Comparison of ENCODE assay signal across 11 cellular contexts in the genomic region with DNA sequence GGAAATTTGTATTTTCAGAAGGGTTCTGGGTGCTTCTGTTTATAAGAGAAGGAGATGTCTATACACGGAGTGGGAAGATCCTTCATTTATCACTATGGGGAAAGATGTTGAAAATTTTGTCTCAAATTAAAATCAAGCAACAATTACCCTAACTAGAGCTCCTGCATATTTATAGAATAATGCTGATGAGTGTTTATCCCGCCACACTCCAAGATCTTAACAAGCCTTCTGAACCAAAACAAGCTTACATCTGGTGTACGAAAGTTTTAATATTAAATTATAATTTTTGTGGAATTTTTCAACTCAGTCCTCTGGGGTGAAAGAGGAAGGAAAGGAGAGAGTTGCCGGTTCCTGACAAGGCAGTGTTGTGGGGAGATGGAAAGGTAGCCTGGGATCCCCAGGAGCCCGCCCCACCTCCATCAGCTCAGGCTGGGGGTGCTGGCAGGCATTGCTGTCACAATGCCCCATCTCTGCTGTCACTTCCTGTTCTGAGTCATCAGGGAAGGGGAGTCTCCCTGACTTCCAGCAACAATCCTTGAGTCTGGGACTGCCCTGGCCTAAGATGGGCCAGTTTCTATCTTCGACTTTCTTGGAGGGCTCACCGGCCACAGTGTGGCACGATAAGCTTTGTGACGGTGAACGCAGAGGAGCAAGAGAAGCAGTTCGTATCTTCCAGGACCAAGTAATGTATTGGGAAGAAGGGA.
DNase-seq lines count a peak whose midpoint lies in the region; ATAC-seq and TF ChIP-seq lines count a peak whose summit lies in the region.
"Had no signal": no experiment of that assay in that cellular context is flagged by ENCODE, and none has a peak within 500 bp of the region (broad histone marks: within the 10 kb centered on the region; RNA-seq: fewer than 3 reads in every experiment).

No MANE protein-coding gene starts in this region.

- H3K4me1 Mint-ChIP-seq in GM23338: peaks cover 11% of the 10 kb centered on the region

- peak overlapping the region; percentile 72 for H3K27ac Mint-ChIP-seq in GM23338

- H3K27me3 ChIP-seq in GM23338 (ENCODE audit: insufficient read depth) (no peaks in the 10 kb centered on the region), foreskin keratinocyte (no peaks in the 10 kb centered on the region)
- H3K27me3 ChIP-seq: testis had no signal

- H2AFZ ChIP-seq in GM23338: no peak overlapping the region

- no peak overlapping the region for H3K4me3 Mint-ChIP-seq in GM23338

- 0 out of 2 replicates have a peak overlapping the region, but pooled peaks have one; percentile 26 for H3K27ac ChIP-seq in GM23338 (ENCODE audit: low read depth)
- H3K27ac ChIP-seq in RWPE1: peak overlapping the region; percentile 39
- H3K27ac ChIP-seq in foreskin keratinocyte: no peak overlapping the region

- no peaks in the 10 kb centered on the region for H3K9me3 Mint-ChIP-seq in GM23338

- H3F3A ChIP-seq in GM23338 (replicated peaks; ENCODE audit: low read depth): no peaks in the 10 kb centered on the region

- TF ChIP-seq CTCF in GM23338 (conservative IDR thresholded peaks at IDR 0.05; ENCODE audit: low read depth in 2 of 2) (no peak), RWPE1 (conservative IDR thresholded peaks at IDR 0.05; ENCODE audit: low read depth) (no peak), foreskin keratinocyte (conservative IDR thresholded peaks at IDR 0.05) (no peak)

- ATAC-seq in GM23338 (peak; percentile 64), foreskin keratinocyte (peak; percentile 82), sciatic nerve (peak; percentile 36)

- H3K4me2 ChIP-seq in GM23338: peak overlapping the region; percentile 23; the same call in 1 of the 2 replicates

- H3K9me2 ChIP-seq in GM23338 (ENCODE audit: insufficient read depth): no peaks in the 10 kb centered on the region

- H4K20me1 ChIP-seq in GM23338 (replicated peaks; ENCODE audit: insufficient read depth): no peaks in the 10 kb centered on the region

- POLR2A ChIA-PET in RWPE1 (lab: Yijun Ruan, JAX; ENCODE audit: low non-redundant PET): no interaction called here

- intact Hi-C loops in sciatic nerve (cut with DNase I): no loop called here

- peaks cover 14% of the 10 kb centered on the region; the same call in 2 of the 3 replicates for H3K36me3 Mint-ChIP-seq in GM23338 (ENCODE audit: low read depth)

- H3K36me3 ChIP-seq in GM23338 (ENCODE audit: insufficient read depth): no peaks in the 10 kb centered on the region

- no peaks in the 10 kb centered on the region for H3K79me2 ChIP-seq in GM23338 (replicated peaks; ENCODE audit: insufficient read depth)

- H3K27me3 Mint-ChIP-seq in GM23338 (ENCODE audit: insufficient read depth, low read depth, poor library complexity): no peaks in the 10 kb centered on the region

- peak; percentile 10 for DNase-seq in GM23338 (ENCODE audit: low spot score)
- DNase-seq in RWPE1 (ENCODE audit: low spot score): peak; percentile 34
- DNase-seq in foreskin keratinocyte: no peak
- DNase-seq in sciatic nerve (ENCODE audit: low spot score): no peak
- DNase-seq in NCI-H2107 treated with DMSO at 0.1 percent for 48 hours (lab: John Stamatoyannopoulos, UW; ENCODE audit: unreplicated experiment): no peak
- DNase-seq in occipital lobe (lab: John Stamatoyannopoulos, UW): no peak
- DNase-seq in GM19240 (ENCODE audit: insufficient read length, low spot score): no peak
- no peak for DNase-seq in NOMO-1 treated with DMSO at 0.1 percent for 48 hours (lab: John Stamatoyannopoulos, UW; ENCODE audit: unreplicated experiment)
- DNase-seq: activated CD8-positive, alpha-beta memory T cell treated with anti-CD3 and anti-CD28 coated beads, Interleukin-2, amount 50 U/mL, for 4 hours; NCI-H510A treated with DMSO at 0.1 percent for 48 hours; testis had no signal

- CTCF ChIA-PET in RWPE1 (lab: Yijun Ruan, JAX): interaction anchor here (0.5 to 1.5 kb wide), 6 partner anchors 9 to 1052 kb away, joined by 3 to 6 read pairs (median 3); no protein-coding TSS in a partner anchor

- H3K4me3 ChIP-seq in GM23338: no peak overlapping the region
- H3K4me3 ChIP-seq: testis had no signal

- H3K4me1 ChIP-seq in GM23338 (ENCODE audit: insufficient read depth) (peaks cover 19% of the 10 kb centered on the region), foreskin keratinocyte (peaks cover 8% of the 10 kb centered on the region)
- H3K4me1 ChIP-seq: testis had no signal

TF ChIP-seq in GM23338, 12 proteins besides CTCF, POLR2A, EP300 and RAD21 (continues in another document):
- TF ChIP-seq EZH2phosphoT487 (IDR thresholded peaks at IDR 0.05; ENCODE audit: unreplicated experiment): no peak
- TF ChIP-seq, protein P1, sequence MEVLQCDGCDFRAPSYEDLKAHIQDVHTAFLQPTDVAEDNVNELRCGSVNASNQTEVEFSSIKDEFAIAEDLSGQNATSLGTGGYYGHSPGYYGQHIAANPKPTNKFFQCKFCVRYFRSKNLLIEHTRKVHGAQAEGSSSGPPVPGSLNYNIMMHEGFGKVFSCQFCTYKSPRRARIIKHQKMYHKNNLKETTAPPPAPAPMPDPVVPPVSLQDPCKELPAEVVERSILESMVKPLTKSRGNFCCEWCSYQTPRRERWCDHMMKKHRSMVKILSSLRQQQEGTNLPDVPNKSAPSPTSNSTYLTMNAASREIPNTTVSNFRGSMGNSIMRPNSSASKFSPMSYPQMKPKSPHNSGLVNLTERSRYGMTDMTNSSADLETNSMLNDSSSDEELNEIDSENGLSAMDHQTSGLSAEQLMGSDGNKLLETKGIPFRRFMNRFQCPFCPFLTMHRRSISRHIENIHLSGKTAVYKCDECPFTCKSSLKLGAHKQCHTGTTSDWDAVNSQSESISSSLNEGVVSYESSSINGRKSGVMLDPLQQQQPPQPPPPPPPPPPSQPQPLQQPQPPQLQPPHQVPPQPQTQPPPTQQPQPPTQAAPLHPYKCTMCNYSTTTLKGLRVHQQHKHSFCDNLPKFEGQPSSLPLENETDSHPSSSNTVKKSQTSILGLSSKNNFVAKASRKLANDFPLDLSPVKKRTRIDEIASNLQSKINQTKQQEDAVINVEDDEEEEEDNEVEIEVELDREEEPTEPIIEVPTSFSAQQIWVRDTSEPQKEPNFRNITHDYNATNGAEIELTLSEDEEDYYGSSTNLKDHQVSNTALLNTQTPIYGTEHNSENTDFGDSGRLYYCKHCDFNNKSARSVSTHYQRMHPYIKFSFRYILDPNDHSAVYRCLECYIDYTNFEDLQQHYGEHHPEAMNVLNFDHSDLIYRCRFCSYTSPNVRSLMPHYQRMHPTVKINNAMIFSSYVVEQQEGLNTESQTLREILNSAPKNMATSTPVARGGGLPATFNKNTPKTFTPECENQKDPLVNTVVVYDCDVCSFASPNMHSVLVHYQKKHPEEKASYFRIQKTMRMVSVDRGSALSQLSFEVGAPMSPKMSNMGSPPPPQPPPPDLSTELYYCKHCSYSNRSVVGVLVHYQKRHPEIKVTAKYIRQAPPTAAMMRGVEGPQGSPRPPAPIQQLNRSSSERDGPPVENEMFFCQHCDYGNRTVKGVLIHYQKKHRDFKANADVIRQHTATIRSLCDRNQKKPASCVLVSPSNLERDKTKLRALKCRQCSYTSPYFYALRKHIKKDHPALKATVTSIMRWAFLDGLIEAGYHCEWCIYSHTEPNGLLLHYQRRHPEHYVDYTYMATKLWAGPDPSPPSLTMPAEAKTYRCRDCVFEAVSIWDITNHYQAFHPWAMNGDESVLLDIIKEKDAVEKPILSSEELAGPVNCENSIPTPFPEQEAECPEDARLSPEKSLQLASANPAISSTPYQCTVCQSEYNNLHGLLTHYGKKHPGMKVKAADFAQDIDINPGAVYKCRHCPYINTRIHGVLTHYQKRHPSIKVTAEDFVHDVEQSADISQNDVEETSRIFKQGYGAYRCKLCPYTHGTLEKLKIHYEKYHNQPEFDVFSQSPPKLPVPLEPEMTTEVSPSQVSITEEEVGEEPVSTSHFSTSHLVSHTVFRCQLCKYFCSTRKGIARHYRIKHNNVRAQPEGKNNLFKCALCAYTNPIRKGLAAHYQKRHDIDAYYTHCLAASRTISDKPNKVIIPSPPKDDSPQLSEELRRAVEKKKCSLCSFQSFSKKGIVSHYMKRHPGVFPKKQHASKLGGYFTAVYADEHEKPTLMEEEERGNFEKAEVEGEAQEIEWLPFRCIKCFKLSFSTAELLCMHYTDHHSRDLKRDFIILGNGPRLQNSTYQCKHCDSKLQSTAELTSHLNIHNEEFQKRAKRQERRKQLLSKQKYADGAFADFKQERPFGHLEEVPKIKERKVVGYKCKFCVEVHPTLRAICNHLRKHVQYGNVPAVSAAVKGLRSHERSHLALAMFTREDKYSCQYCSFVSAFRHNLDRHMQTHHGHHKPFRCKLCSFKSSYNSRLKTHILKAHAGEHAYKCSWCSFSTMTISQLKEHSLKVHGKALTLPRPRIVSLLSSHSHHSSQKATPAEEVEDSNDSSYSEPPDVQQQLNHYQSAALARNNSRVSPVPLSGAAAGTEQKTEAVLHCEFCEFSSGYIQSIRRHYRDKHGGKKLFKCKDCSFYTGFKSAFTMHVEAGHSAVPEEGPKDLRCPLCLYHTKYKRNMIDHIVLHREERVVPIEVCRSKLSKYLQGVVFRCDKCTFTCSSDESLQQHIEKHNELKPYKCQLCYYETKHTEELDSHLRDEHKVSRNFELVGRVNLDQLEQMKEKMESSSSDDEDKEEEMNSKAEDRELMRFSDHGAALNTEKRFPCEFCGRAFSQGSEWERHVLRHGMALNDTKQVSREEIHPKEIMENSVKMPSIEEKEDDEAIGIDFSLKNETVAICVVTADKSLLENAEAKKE (CRISPR knock-in tag; IDR thresholded peaks at IDR 0.05): no peak
- TF ChIP-seq ZNF114 (CRISPR knock-in tag; IDR thresholded peaks at IDR 0.05): no peak
- TF ChIP-seq JUNB (IDR thresholded peaks at IDR 0.05; ENCODE audit: unreplicated experiment): no peak
- TF ChIP-seq, protein P2, sequence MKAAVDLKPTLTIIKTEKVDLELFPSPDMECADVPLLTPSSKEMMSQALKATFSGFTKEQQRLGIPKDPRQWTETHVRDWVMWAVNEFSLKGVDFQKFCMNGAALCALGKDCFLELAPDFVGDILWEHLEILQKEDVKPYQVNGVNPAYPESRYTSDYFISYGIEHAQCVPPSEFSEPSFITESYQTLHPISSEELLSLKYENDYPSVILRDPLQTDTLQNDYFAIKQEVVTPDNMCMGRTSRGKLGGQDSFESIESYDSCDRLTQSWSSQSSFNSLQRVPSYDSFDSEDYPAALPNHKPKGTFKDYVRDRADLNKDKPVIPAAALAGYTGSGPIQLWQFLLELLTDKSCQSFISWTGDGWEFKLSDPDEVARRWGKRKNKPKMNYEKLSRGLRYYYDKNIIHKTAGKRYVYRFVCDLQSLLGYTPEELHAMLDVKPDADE (IDR thresholded peaks at IDR 0.05): no peak
- no peak for TF ChIP-seq POLR2AphosphoS5 (IDR thresholded peaks at IDR 0.05; ENCODE audit: low read depth)
- TF ChIP-seq CREB1 (CRISPR knock-in tag; IDR thresholded peaks at IDR 0.05; ENCODE audit: low read depth): no peak
- no peak for TF ChIP-seq STAT1 (IDR thresholded peaks at IDR 0.05; ENCODE audit: unreplicated experiment)
- no peak for TF ChIP-seq NANOG (IDR thresholded peaks at IDR 0.05; ENCODE audit: borderline replicate concordance)
- TF ChIP-seq EZH2 (IDR thresholded peaks at IDR 0.05; ENCODE audit: low read depth, unreplicated experiment): no peak

Comparison
In these comparisons a context has a peak if more than half of its experiments do, and no peak if none do; other contexts are left out.
1. DNase-seq: peak in GM23338 (single experiment) and RWPE1 (single experiment); none in foreskin keratinocyte (0 of 2), sciatic nerve (single experiment), NCI-H2107 treated with DMSO at 0.1 percent for 48 hours (single experiment), occipital lobe (single experiment), GM19240 (single experiment) and NOMO-1 treated with DMSO at 0.1 percent for 48 hours (single experiment).
2. Peak in every context shown above with its lines, with median percentiles within 50 percentile points of each other: ATAC-seq.